In genomic region chr15:25725758-25726157, GRCh38 we compare ENCODE assay signal across 26 cellular contexts.
"Had no signal": no experiment of that assay in that cellular context is flagged by ENCODE, and none has a peak within 500 bp of the region (broad histone marks: within the 10 kb centered on the region; RNA-seq: fewer than 3 reads in every experiment).

No MANE protein-coding gene starts in this region.

- FAIRE-seq: astrocyte, colon, small intestine had no signal

- H3K9me3 Mint-ChIP-seq: activated CD4-positive, alpha-beta memory T cell treated with anti-CD3 and anti-CD28 coated beads, Interleukin-2, amount 10 ng/mL, durations not matched to agents 7 days and 5 days; activated CD4-positive, alpha-beta T cell treated with anti-CD3 and anti-CD28 coated beads, Interleukin-2, amount 10 ng/mL, durations not matched to agents 24 days and 14 days; activated naive CD8-positive, alpha-beta T cell treated with anti-CD3 and anti-CD28 coated beads for 36 hours; central memory CD8-positive, alpha-beta T cell; mesothelial cell of epicardium; naive thymus-derived CD8-positive, alpha-beta T cell; neural progenitor cell; stimulated activated naive CD8-positive, alpha-beta T cell treated with anti-CD3 and anti-CD28 coated beads, Interleukin-15, Interleukin-2, amounts not matched to agents 100 ng/mL and 50 ng/mL, for 24 hours had no signal

- H3K27ac ChIP-seq: dorsolateral prefrontal cortex, epithelial cell of prostate, left lung, neural progenitor cell, psoas muscle, SK-N-MC, suprapubic skin, transverse colon, VCaP had no signal

- H3K4me1 ChIP-seq: left lung, neural progenitor cell, psoas muscle, suprapubic skin, transverse colon had no signal

- H3K27me3 ChIP-seq: left lung, neural progenitor cell, suprapubic skin, transverse colon had no signal

- H3K4me1 Mint-ChIP-seq: activated CD4-positive, alpha-beta memory T cell treated with anti-CD3 and anti-CD28 coated beads, Interleukin-2, amount 10 ng/mL, durations not matched to agents 7 days and 5 days; activated CD4-positive, alpha-beta T cell treated with anti-CD3 and anti-CD28 coated beads, Interleukin-2, amount 10 ng/mL, durations not matched to agents 24 days and 14 days; activated naive CD8-positive, alpha-beta T cell treated with anti-CD3 and anti-CD28 coated beads for 36 hours; central memory CD8-positive, alpha-beta T cell; mesothelial cell of epicardium had no signal

- H3K27ac Mint-ChIP-seq: activated CD4-positive, alpha-beta memory T cell treated with anti-CD3 and anti-CD28 coated beads, Interleukin-2, amount 10 ng/mL, durations not matched to agents 7 days and 5 days; activated CD4-positive, alpha-beta T cell treated with anti-CD3 and anti-CD28 coated beads, Interleukin-2, amount 10 ng/mL, durations not matched to agents 24 days and 14 days; activated naive CD8-positive, alpha-beta T cell treated with anti-CD3 and anti-CD28 coated beads for 36 hours; mesothelial cell of epicardium; naive thymus-derived CD8-positive, alpha-beta T cell; neural progenitor cell; stimulated activated naive CD8-positive, alpha-beta T cell treated with anti-CD3 and anti-CD28 coated beads, Interleukin-15, Interleukin-2, amounts not matched to agents 100 ng/mL and 50 ng/mL, for 24 hours had no signal

- DNase-seq: activated CD4-positive, alpha-beta memory T cell treated with anti-CD3 and anti-CD28 coated beads, Interleukin-2, amount 10 ng/mL, durations not matched to agents 7 days and 5 days; activated CD4-positive, alpha-beta T cell treated with anti-CD3 and anti-CD28 coated beads, Interleukin-2, amount 10 ng/mL, durations not matched to agents 24 days and 14 days; activated naive CD4-positive, alpha-beta T cell treated with Interleukin-2 at 50 U/mL for 16 hours; activated naive CD8-positive, alpha-beta T cell treated with anti-CD3 and anti-CD28 coated beads for 36 hours; foreskin fibroblast; left lung; naive thymus-derived CD8-positive, alpha-beta T cell; psoas muscle; right cardiac atrium; SHP77 treated with DMSO at 0.1 percent for 48 hours; small intestine; stimulated activated CD4-positive, alpha-beta T cell treated with anti-CD3 and anti-CD28 coated beads, Interleukin-15, amount 100 ng/mL, for 24 hours; stimulated activated CD4-positive, alpha-beta T cell treated with anti-CD3 and anti-CD28 coated beads, Interleukin-2, amount 100 ng/mL, for 48 hours; transverse colon had no signal

- H3K36me3 Mint-ChIP-seq: mesothelial cell of epicardium had no signal

- H3K4me3 Mint-ChIP-seq: activated CD4-positive, alpha-beta memory T cell treated with anti-CD3 and anti-CD28 coated beads, Interleukin-2, amount 10 ng/mL, durations not matched to agents 7 days and 5 days; activated CD4-positive, alpha-beta T cell treated with anti-CD3 and anti-CD28 coated beads, Interleukin-2, amount 10 ng/mL, durations not matched to agents 24 days and 14 days; activated naive CD8-positive, alpha-beta T cell treated with anti-CD3 and anti-CD28 coated beads for 36 hours; central memory CD8-positive, alpha-beta T cell; mesothelial cell of epicardium; naive thymus-derived CD8-positive, alpha-beta T cell; neural progenitor cell; stimulated activated naive CD8-positive, alpha-beta T cell treated with anti-CD3 and anti-CD28 coated beads, Interleukin-15, Interleukin-2, amounts not matched to agents 100 ng/mL and 50 ng/mL, for 24 hours had no signal

- H3K27me3 Mint-ChIP-seq: activated CD4-positive, alpha-beta memory T cell treated with anti-CD3 and anti-CD28 coated beads, Interleukin-2, amount 10 ng/mL, durations not matched to agents 7 days and 5 days; activated CD4-positive, alpha-beta T cell treated with anti-CD3 and anti-CD28 coated beads, Interleukin-2, amount 10 ng/mL, durations not matched to agents 24 days and 14 days; activated naive CD8-positive, alpha-beta T cell treated with anti-CD3 and anti-CD28 coated beads for 36 hours; central memory CD8-positive, alpha-beta T cell; naive thymus-derived CD8-positive, alpha-beta T cell; stimulated activated naive CD8-positive, alpha-beta T cell treated with anti-CD3 and anti-CD28 coated beads, Interleukin-15, Interleukin-2, amounts not matched to agents 100 ng/mL and 50 ng/mL, for 24 hours had no signal

- H3K4me3 ChIP-seq: dorsolateral prefrontal cortex, left lung, neural progenitor cell, psoas muscle, SK-N-MC, suprapubic skin, transverse colon had no signal

- H3K36me3 ChIP-seq: neural progenitor cell, transverse colon had no signal

- H3K9me3 ChIP-seq: left lung, psoas muscle, suprapubic skin, transverse colon had no signal

- ATAC-seq: activated CD4-positive, CD25-positive, alpha-beta regulatory T cell treated with anti-CD3 and anti-CD28 coated beads, Interleukin-2, amount 50 U/mL, for 24 hours; left lung; naive thymus-derived CD8-positive, alpha-beta T cell; psoas muscle; right cardiac atrium had no signal
